12 cellular contexts compared by ENCODE assay signal in genomic region chr13:46297338-46297737, GRCh38.
DNase-seq lines count a peak whose midpoint lies in the region; ATAC-seq and TF ChIP-seq lines count a peak whose summit lies in the region.
"Had no signal": no experiment of that assay in that cellular context is flagged by ENCODE, and none has a peak within 500 bp of the region (broad histone marks: within the 10 kb centered on the region; RNA-seq: fewer than 3 reads in every experiment).

No MANE protein-coding gene starts in this region.

- 54% methylated on average over 3 of the region's 3 CpGs for WGBS in hepatocyte (ENCODE audit: low lambda C conversion rate, missing lambda C conversion rate)
- 69% methylated on average over 3 of the region's 3 CpGs for WGBS in esophagus muscularis mucosa

- H3K4me1 Mint-ChIP-seq in activated T-cell treated with anti-CD3 and anti-CD28 coated beads, Interleukin-2, amount 50 U/mL, for 24 hours (ENCODE audit: low read depth) = peaks cover 50% of the 10 kb centered on the region
- peaks cover 47% of the 10 kb centered on the region for H3K4me1 Mint-ChIP-seq in activated CD4-positive, alpha-beta memory T cell treated with anti-CD3 and anti-CD28 coated beads for 36 hours (ENCODE audit: low read depth)
- H3K4me1 Mint-ChIP-seq in stimulated activated naive CD8-positive, alpha-beta T cell treated with anti-CD3 and anti-CD28 coated beads, Interleukin-15, amount 100 ng/mL, for 72 hours = peaks cover 52% of the 10 kb centered on the region

- H3K4me3 ChIP-seq in hepatocyte (no peak overlapping the region), esophagus muscularis mucosa (no peak overlapping the region)
- H3K4me3 ChIP-seq: ascending aorta, skin epidermis had no signal

- H3K9me3 Mint-ChIP-seq in activated T-cell treated with anti-CD3 and anti-CD28 coated beads, Interleukin-2, amount 50 U/mL, for 24 hours = peaks cover 7% of the 10 kb centered on the region
- peaks cover 7% of the 10 kb centered on the region for H3K9me3 Mint-ChIP-seq in activated CD4-positive, alpha-beta memory T cell treated with anti-CD3 and anti-CD28 coated beads for 36 hours
- peaks cover 23 to 30% of the 10 kb centered on the region in 2 donors for H3K9me3 Mint-ChIP-seq in stimulated activated naive CD8-positive, alpha-beta T cell treated with anti-CD3 and anti-CD28 coated beads, Interleukin-15, amount 100 ng/mL, for 72 hours

- POLR2A ChIA-PET in activated CD4-positive, alpha-beta memory T cell treated with anti-CD3 and anti-CD28 coated beads for 36 hours (lab: Charles Lee) = no interaction called here

- no peaks in the 10 kb centered on the region for H3K9me2 ChIP-seq in hepatocyte (replicated peaks; ENCODE audit: insufficient read depth)

- TF ChIP-seq POLR2A in esophagus muscularis mucosa (IDR thresholded peaks at IDR 0.05; ENCODE audit: low read depth) = no peak

- H3K27me3 ChIP-seq in hepatocyte (no peaks in the 10 kb centered on the region), esophagus muscularis mucosa (no peaks in the 10 kb centered on the region)
- H3K27me3 ChIP-seq: ascending aorta had no signal

- H3K27ac ChIP-seq in hepatocyte (peak overlapping the region; percentile 71), esophagus muscularis mucosa (replicated peaks in 1 of 4) (no peak overlapping the region)

- H3K9me3 ChIP-seq in hepatocyte (ENCODE audit: low read depth) (no peaks in the 10 kb centered on the region), esophagus muscularis mucosa (peaks cover 0 to 13% (median 5%) of the 10 kb centered on the region in 4 donors)
- H3K9me3 ChIP-seq: ascending aorta had no signal

- H3K4me1 ChIP-seq in hepatocyte (ENCODE audit: insufficient read depth) (peaks cover 7% of the 10 kb centered on the region), esophagus muscularis mucosa (peaks cover 0 to 8% (median 4%) of the 10 kb centered on the region in 4 donors)

- no peak overlapping the region for H3K4me2 ChIP-seq in hepatocyte

- CTCF ChIA-PET in activated CD4-positive, alpha-beta memory T cell treated with anti-CD3 and anti-CD28 coated beads for 36 hours (lab: Charles Lee) = interaction anchor here (0.8 to 2.9 kb wide), 3 partner anchors 24 to 171 kb away, joined by 3 to 17 read pairs (median 7); no protein-coding TSS in a partner anchor

- H3K36me3 Mint-ChIP-seq in activated T-cell treated with anti-CD3 and anti-CD28 coated beads, Interleukin-2, amount 50 U/mL, for 24 hours (ENCODE audit: low read depth) = peaks cover 1% of the 10 kb centered on the region
- H3K36me3 Mint-ChIP-seq in activated CD4-positive, alpha-beta memory T cell treated with anti-CD3 and anti-CD28 coated beads for 36 hours = peaks cover 1% of the 10 kb centered on the region

- H3K4me3 Mint-ChIP-seq in activated T-cell treated with anti-CD3 and anti-CD28 coated beads, Interleukin-2, amount 50 U/mL, for 24 hours = no peak overlapping the region
- H3K4me3 Mint-ChIP-seq in activated CD4-positive, alpha-beta memory T cell treated with anti-CD3 and anti-CD28 coated beads for 36 hours = no peak overlapping the region
- H3K4me3 Mint-ChIP-seq in stimulated activated naive CD8-positive, alpha-beta T cell treated with anti-CD3 and anti-CD28 coated beads, Interleukin-15, amount 100 ng/mL, for 72 hours = peak overlapping the region; percentile 72 to 81

- intact Hi-C loops in activated CD4-positive, alpha-beta memory T cell treated with anti-CD3 and anti-CD28 coated beads for 36 hours (cut with micrococcal nuclease) = loop anchor here (2.0 to 10.0 kb wide), 3 partner anchors 125 to 1857 kb away; partner anchors contain the start of gene ZC3H13
- intact Hi-C loops in esophagus muscularis mucosa (cut with DNase I) = no loop called here

- no peaks in the 10 kb centered on the region for H3K27me3 Mint-ChIP-seq in activated T-cell treated with anti-CD3 and anti-CD28 coated beads, Interleukin-2, amount 50 U/mL, for 24 hours
- no peaks in the 10 kb centered on the region for H3K27me3 Mint-ChIP-seq in activated CD4-positive, alpha-beta memory T cell treated with anti-CD3 and anti-CD28 coated beads for 36 hours
- no peaks in the 10 kb centered on the region for H3K27me3 Mint-ChIP-seq in stimulated activated naive CD8-positive, alpha-beta T cell treated with anti-CD3 and anti-CD28 coated beads, Interleukin-15, amount 100 ng/mL, for 72 hours

- TF ChIP-seq EP300 in esophagus muscularis mucosa (IDR thresholded peaks at IDR 0.05) = no peak

- H3K79me2 ChIP-seq in hepatocyte = no peaks in the 10 kb centered on the region

- H2AFZ ChIP-seq in hepatocyte = no peak overlapping the region

- no peak for TF ChIP-seq CTCF in hepatocyte (IDR thresholded peaks at IDR 0.05; ENCODE audit: poor library complexity)
- no peak for TF ChIP-seq CTCF in esophagus muscularis mucosa (IDR thresholded peaks at IDR 0.05)

- H3K27ac Mint-ChIP-seq in activated T-cell treated with anti-CD3 and anti-CD28 coated beads, Interleukin-2, amount 50 U/mL, for 24 hours = peak overlapping the region; percentile 87
- H3K27ac Mint-ChIP-seq in activated CD4-positive, alpha-beta memory T cell treated with anti-CD3 and anti-CD28 coated beads for 36 hours = peak overlapping the region; percentile 93
- H3K27ac Mint-ChIP-seq in stimulated activated naive CD8-positive, alpha-beta T cell treated with anti-CD3 and anti-CD28 coated beads, Interleukin-15, amount 100 ng/mL, for 72 hours = peak overlapping the region; percentile 100

- no peak for ATAC-seq in stimulated activated naive CD8-positive, alpha-beta T cell treated with anti-CD3 and anti-CD28 coated beads, Interleukin-15, amount 100 ng/mL, for 72 hours
- ATAC-seq in HG03442 (IDR thresholded peaks at IDR 0.05; ENCODE audit: unreplicated experiment) = no peak
- ATAC-seq: Panc1 had no signal

- H3K36me3 ChIP-seq in hepatocyte (replicated peaks; ENCODE audit: insufficient read depth, low read depth) (no peaks in the 10 kb centered on the region), esophagus muscularis mucosa (no peaks in the 10 kb centered on the region)
- H3K36me3 ChIP-seq: ascending aorta had no signal

- H4K20me1 ChIP-seq in hepatocyte (ENCODE audit: insufficient read depth, poor library complexity, severe bottlenecking) = no peaks in the 10 kb centered on the region

- no peak for DNase-seq in activated T-cell treated with anti-CD3 and anti-CD28 coated beads, Interleukin-2, amount 50 U/mL, for 24 hours
- DNase-seq in activated T-cell treated with anti-CD3 and anti-CD28 coated beads, Interleukin-2, amount 50 U/mL, for 1 hour = no peak
- DNase-seq in activated CD4-positive, alpha-beta memory T cell treated with anti-CD3 and anti-CD28 coated beads for 36 hours = no peak
- no peak for DNase-seq in hepatocyte (ENCODE audit: low spot score)
- no peak for DNase-seq in stimulated activated naive CD8-positive, alpha-beta T cell treated with anti-CD3 and anti-CD28 coated beads, Interleukin-15, amount 100 ng/mL, for 72 hours
- no peak for DNase-seq in esophagus muscularis mucosa (ENCODE audit: extremely low spot score)
- DNase-seq in NCI-H82 treated with DMSO at 0.1 percent for 48 hours (lab: John Stamatoyannopoulos, UW; ENCODE audit: unreplicated experiment) = no peak
- DNase-seq: NCI-H1694 had no signal

Comparison
In these comparisons a context has a peak if more than half of its experiments do, and no peak if none do; other contexts are left out.
1. H3K4me3 Mint-ChIP-seq: peak in stimulated activated naive CD8-positive, alpha-beta T cell treated with anti-CD3 and anti-CD28 coated beads, Interleukin-15, amount 100 ng/mL, for 72 hours (2 of 2); none in activated T-cell treated with anti-CD3 and anti-CD28 coated beads, Interleukin-2, amount 50 U/mL, for 24 hours (single experiment) and activated CD4-positive, alpha-beta memory T cell treated with anti-CD3 and anti-CD28 coated beads for 36 hours (single experiment).
2. Peak in every context shown above with its lines, with median percentiles within 50 percentile points of each other: H3K27ac Mint-ChIP-seq.